Comparison of ENCODE assay signal across 23 cellular contexts in the genomic region with DNA sequence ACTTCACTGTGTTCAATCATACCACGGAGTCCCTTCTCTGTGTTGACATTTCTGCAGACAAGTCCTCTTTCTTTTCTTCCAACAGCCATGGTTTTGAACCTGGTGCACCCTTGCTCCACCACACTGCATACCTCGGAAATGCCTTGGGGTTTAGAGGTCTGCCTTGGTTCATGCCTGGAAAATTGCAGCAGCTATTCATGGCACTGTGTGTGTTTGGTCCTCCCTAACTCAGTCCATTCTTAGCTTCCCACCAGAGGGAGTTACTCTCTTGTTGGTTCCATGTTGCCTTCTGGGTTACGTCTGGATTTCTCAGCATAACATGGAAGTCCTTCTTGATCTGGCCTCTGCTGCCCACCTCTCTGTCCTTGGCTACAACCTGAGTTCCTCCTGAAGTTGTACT.
"Had no signal": no experiment of that assay in that cellular context is flagged by ENCODE, and none has a peak within 500 bp of the region (broad histone marks: within the 10 kb centered on the region; RNA-seq: fewer than 3 reads in every experiment).

No MANE protein-coding gene starts in this region.

- H3K27ac ChIP-seq: Peyer's patch, RWPE1, SJSA1 had no signal

- H3K9me3 Mint-ChIP-seq: activated CD8-positive, alpha-beta T cell treated with anti-CD3 and anti-CD28 coated beads for 36 hours; activated naive CD4-positive, alpha-beta T cell treated with anti-CD3 and anti-CD28 coated beads, Interleukin-2, amount 10 ng/mL, durations not matched to agents 7 days and 5 days; activated naive CD8-positive, alpha-beta T cell treated with anti-CD3 and anti-CD28 coated beads for 36 hours; activated T-cell treated with anti-CD3 and anti-CD28 coated beads, Interleukin-2, amount 50 U/mL, for 72 hours; activated T-helper 2 cell treated with anti-CD3 and anti-CD28 coated beads, Interferon-gamma antibody, Interleukin-2, Interleukin-4, amounts not matched to agents 10 μg/mL and 5 μg/mL and 100 μg/mL, durations not matched to agents 14 hours and 24 hours and 36 hours; T-helper 1 cell treated with Interleukin-12 subunit alpha and Interleukin-12 subunit beta and Interleukin-4 antibody, amounts not matched to agents 30 μg/mL and 1 μg/mL, for 36 hours had no signal

- H3K36me3 ChIP-seq: Peyer's patch, SJSA1 had no signal

- H3K4me1 ChIP-seq: Peyer's patch, SJSA1 had no signal

- H3K9me3 ChIP-seq: Peyer's patch, SJSA1 had no signal

- H3K27ac Mint-ChIP-seq: activated CD8-positive, alpha-beta T cell treated with anti-CD3 and anti-CD28 coated beads for 36 hours; activated naive CD4-positive, alpha-beta T cell treated with anti-CD3 and anti-CD28 coated beads, Interleukin-2, amount 10 ng/mL, durations not matched to agents 7 days and 5 days; activated naive CD8-positive, alpha-beta T cell treated with anti-CD3 and anti-CD28 coated beads for 36 hours; activated T-cell treated with anti-CD3 and anti-CD28 coated beads, Interleukin-2, amount 50 U/mL, for 72 hours; activated T-helper 2 cell treated with anti-CD3 and anti-CD28 coated beads, Interferon-gamma antibody, Interleukin-2, Interleukin-4, amounts not matched to agents 10 μg/mL and 5 μg/mL and 100 μg/mL, durations not matched to agents 14 hours and 24 hours and 36 hours; T-helper 1 cell treated with Interleukin-12 subunit alpha and Interleukin-12 subunit beta and Interleukin-4 antibody, amounts not matched to agents 30 μg/mL and 1 μg/mL, for 36 hours had no signal

- H3K4me3 ChIP-seq: Peyer's patch, SJSA1 had no signal

- H3K4me3 Mint-ChIP-seq: activated CD8-positive, alpha-beta T cell treated with anti-CD3 and anti-CD28 coated beads for 36 hours; activated naive CD4-positive, alpha-beta T cell treated with anti-CD3 and anti-CD28 coated beads, Interleukin-2, amount 10 ng/mL, durations not matched to agents 7 days and 5 days; activated naive CD8-positive, alpha-beta T cell treated with anti-CD3 and anti-CD28 coated beads for 36 hours; activated T-cell treated with anti-CD3 and anti-CD28 coated beads, Interleukin-2, amount 50 U/mL, for 72 hours; T-helper 1 cell treated with Interleukin-12 subunit alpha and Interleukin-12 subunit beta and Interleukin-4 antibody, amounts not matched to agents 30 μg/mL and 1 μg/mL, for 36 hours had no signal

- H3K4me1 Mint-ChIP-seq: activated naive CD4-positive, alpha-beta T cell treated with anti-CD3 and anti-CD28 coated beads, Interleukin-2, amount 10 ng/mL, durations not matched to agents 7 days and 5 days; activated naive CD8-positive, alpha-beta T cell treated with anti-CD3 and anti-CD28 coated beads for 36 hours had no signal

- H3K36me3 Mint-ChIP-seq: activated naive CD4-positive, alpha-beta T cell treated with anti-CD3 and anti-CD28 coated beads, Interleukin-2, amount 10 ng/mL, durations not matched to agents 7 days and 5 days; activated naive CD8-positive, alpha-beta T cell treated with anti-CD3 and anti-CD28 coated beads for 36 hours had no signal

- H3K27me3 ChIP-seq: Peyer's patch, SJSA1 had no signal

- ATAC-seq: activated CD4-positive, CD25-positive, alpha-beta regulatory T cell treated with anti-CD3 and anti-CD28 coated beads, Interleukin-2, amount 50 U/mL, for 24 hours; activated CD8-positive, alpha-beta T cell treated with anti-CD3 and anti-CD28 coated beads for 36 hours; activated T-cell treated with anti-CD3 and anti-CD28 coated beads, Interleukin-2, amount 50 U/mL, for 72 hours had no signal

- DNase-seq: activated CD4-positive, alpha-beta T cell treated with anti-CD3 and anti-CD28 coated beads for 4 hours; activated CD8-positive, alpha-beta memory T cell treated with anti-CD3 and anti-CD28 coated beads, Interleukin-2, amount 50 U/mL, for 4 hours; activated CD8-positive, alpha-beta T cell treated with anti-CD3 and anti-CD28 coated beads for 36 hours; activated gamma-delta T cell treated with Interleukin-2 at 50 U/mL for 16 hours; activated naive CD4-positive, alpha-beta T cell treated with anti-CD3 and anti-CD28 coated beads, Interleukin-2, amount 10 ng/mL, durations not matched to agents 7 days and 5 days; activated naive CD8-positive, alpha-beta T cell treated with anti-CD3 and anti-CD28 coated beads for 36 hours; activated T-cell treated with anti-CD3 and anti-CD28 coated beads, Interleukin-2, amount 50 U/mL, for 72 hours; anterior cingulate cortex; Kasumi-1; KBM-7; NCI-H1092; NCI-H1417; NCI-H1930; NCI-H2107; NCI-H345; NCI-H510A; Peyer's patch; Right ventricle myocardium superior had no signal

- H3K27me3 Mint-ChIP-seq: activated CD8-positive, alpha-beta T cell treated with anti-CD3 and anti-CD28 coated beads for 36 hours had no signal
